In genomic region chr13:66640231-66640630, GRCh38 we compare ENCODE assay signal across 23 cellular contexts.
DNase-seq lines count a peak whose midpoint lies in the region; ATAC-seq and TF ChIP-seq lines count a peak whose summit lies in the region.
"Had no signal": no experiment of that assay in that cellular context is flagged by ENCODE, and none has a peak within 500 bp of the region (broad histone marks: within the 10 kb centered on the region; RNA-seq: fewer than 3 reads in every experiment).

No MANE protein-coding gene starts in this region.

- H3K9me3 Mint-ChIP-seq in WTC11: no peaks in the 10 kb centered on the region
- H3K9me3 Mint-ChIP-seq: activated CD4-positive, alpha-beta memory T cell treated with anti-CD3 and anti-CD28 coated beads, Interleukin-2, amount 10 ng/mL, durations not matched to agents 7 days and 5 days; endodermal cell had no signal

- no peaks in the 10 kb centered on the region for H3K27me3 Mint-ChIP-seq in WTC11 (ENCODE audit: low read depth)
- H3K27me3 Mint-ChIP-seq: activated CD4-positive, alpha-beta memory T cell treated with anti-CD3 and anti-CD28 coated beads, Interleukin-2, amount 10 ng/mL, durations not matched to agents 7 days and 5 days had no signal

- no peak overlapping the region for H3K4me3 Mint-ChIP-seq in WTC11
- H3K4me3 Mint-ChIP-seq: activated CD4-positive, alpha-beta memory T cell treated with anti-CD3 and anti-CD28 coated beads, Interleukin-2, amount 10 ng/mL, durations not matched to agents 7 days and 5 days; CD14-positive monocyte; endodermal cell had no signal

- no peak for TF ChIP-seq CTCF in WTC11 (IDR thresholded peaks at IDR 0.05)

- DNase-seq in renal cortical epithelial cell (ENCODE audit: low read depth) (peak; percentile 91), WTC11 (ENCODE audit: low spot score) (no peak), NCI-H187 treated with DMSO at 0.1 percent for 48 hours (lab: John Stamatoyannopoulos, UW) (no peak)
- no peak for DNase-seq in stimulated activated CD4-positive, alpha-beta T cell treated with anti-CD3 and anti-CD28 coated beads, Interleukin-4, amount 100 ng/mL, for 4 hours
- DNase-seq: activated CD4-positive, alpha-beta memory T cell treated with anti-CD3 and anti-CD28 coated beads, Interleukin-2, amount 10 ng/mL, durations not matched to agents 7 days and 5 days; activated gamma-delta T cell treated with Interleukin-2 at 50 U/mL for 16 hours; colonic mucosa; endodermal cell; mammary epithelial cell; NCI-H146; NCI-H2171; NCI-H526; spleen; stimulated activated CD4-positive, alpha-beta T cell treated with anti-CD3 and anti-CD28 coated beads, Interleukin-4, amount 100 ng/mL, for 1 hour; stimulated activated naive CD8-positive, alpha-beta T cell treated with anti-CD3 and anti-CD28 coated beads, Interleukin-15, Interleukin-2, amounts not matched to agents 100 U/mL and 50 U/mL, for 24 hours; thyroid gland had no signal

- no peak overlapping the region for H3K27ac Mint-ChIP-seq in WTC11
- H3K27ac Mint-ChIP-seq: activated CD4-positive, alpha-beta memory T cell treated with anti-CD3 and anti-CD28 coated beads, Interleukin-2, amount 10 ng/mL, durations not matched to agents 7 days and 5 days; CD14-positive monocyte; endodermal cell had no signal

- CTCF ChIA-PET in WTC11 (lab: Charles Lee): no interaction called here

- POLR2A ChIA-PET in WTC11 (lab: Charles Lee): no interaction called here

- ATAC-seq in GM19025 (IDR thresholded peaks at IDR 0.05; ENCODE audit: low read depth, unreplicated experiment) (peak; percentile 49), HG02642 (IDR thresholded peaks at IDR 0.05; ENCODE audit: poor library complexity, unreplicated experiment) (peak; percentile 63), HG03571 (IDR thresholded peaks at IDR 0.05; ENCODE audit: unreplicated experiment) (peak; percentile 55), WTC11 (no peak), HG02970 (IDR thresholded peaks at IDR 0.05; ENCODE audit: low FRiP score, unreplicated experiment) (no peak)
- ATAC-seq: activated CD4-positive, CD25-positive, alpha-beta regulatory T cell treated with anti-CD3 and anti-CD28 coated beads, Interleukin-2, amount 50 U/mL, for 24 hours; SK-N-SH treated with all-trans-retinoic acid at 6 μM for 48 hours; stimulated activated naive CD8-positive, alpha-beta T cell treated with anti-CD3 and anti-CD28 coated beads, Interleukin-15, Interleukin-2, amounts not matched to agents 100 U/mL and 50 U/mL, for 24 hours had no signal

- peaks cover 6% of the 10 kb centered on the region for H3K4me1 Mint-ChIP-seq in WTC11
- H3K4me1 Mint-ChIP-seq: activated CD4-positive, alpha-beta memory T cell treated with anti-CD3 and anti-CD28 coated beads, Interleukin-2, amount 10 ng/mL, durations not matched to agents 7 days and 5 days; CD14-positive monocyte had no signal

- H3K36me3 Mint-ChIP-seq in WTC11: no peaks in the 10 kb centered on the region
- H3K36me3 Mint-ChIP-seq: CD14-positive monocyte had no signal

TF ChIP-seq in WTC11, 78 proteins besides CTCF, POLR2A, EP300 and RAD21 (continues in another document):
- TF ChIP-seq PRDM15 (CRISPR knock-in tag; IDR thresholded peaks at IDR 0.05) (no peak), AFF4 (CRISPR knock-in tag; IDR thresholded peaks at IDR 0.05; ENCODE audit: borderline replicate concordance) (no peak), GABPB1 (CRISPR knock-in tag; IDR thresholded peaks at IDR 0.05) (no peak), CDX4 (CRISPR knock-in tag; IDR thresholded peaks at IDR 0.05; ENCODE audit: borderline replicate concordance) (no peak), ZNF425 (CRISPR knock-in tag; conservative IDR thresholded peaks at IDR 0.05) (no peak), ELF4 (CRISPR knock-in tag; IDR thresholded peaks at IDR 0.05; ENCODE audit: low read depth) (no peak), MYBL2 (CRISPR knock-in tag; IDR thresholded peaks at IDR 0.05) (no peak), OVOL2 (CRISPR knock-in tag; IDR thresholded peaks at IDR 0.05; ENCODE audit: borderline replicate concordance) (no peak)

Comparison
In these comparisons a context has a peak if more than half of its experiments do, and no peak if none do; other contexts are left out.
1. ATAC-seq: peak in GM19025 (single experiment), HG02642 (single experiment) and HG03571 (single experiment); none in WTC11 (single experiment) and HG02970 (single experiment).